8 cellular contexts compared by ENCODE assay signal in genomic region chr11:124669193-124669592, GRCh38. TPM values are rescaled to one million over a fixed set of nuclear protein-coding genes. Genes with fewer than 3 reads are reported as not detected.
DNase-seq lines count a peak whose midpoint lies in the region; ATAC-seq and TF ChIP-seq lines count a peak whose summit lies in the region.

No MANE protein-coding gene starts in this region.

- H3K4me2 ChIP-seq in PC-3 (ENCODE audit: low read length): no peak overlapping the region

- H3K27ac ChIP-seq in PC-3 (ENCODE audit: low read length): no peak overlapping the region

- no peaks in the 10 kb centered on the region for H4K20me1 ChIP-seq in PC-3 (ENCODE audit: low read length)

- H3K4me1 Mint-ChIP-seq in activated naive CD8-positive, alpha-beta T cell treated with anti-CD3 and anti-CD28 coated beads, Interleukin-2, amount 50 U/mL, for 24 hours: peaks cover 28% of the 10 kb centered on the region

- peaks cover 11% of the 10 kb centered on the region for H3K79me2 ChIP-seq in PC-3 (ENCODE audit: low read length)

- peak; percentile 59 for DNase-seq in BE2C
- peak; percentile 69 for DNase-seq in GM13977 (ENCODE audit: low spot score)
- DNase-seq in HT1080 (ENCODE audit: low read depth): peak; percentile 48
- DNase-seq in PC-3: peak; percentile 76
- DNase-seq in activated naive CD8-positive, alpha-beta T cell treated with anti-CD3 and anti-CD28 coated beads, Interleukin-2, amount 50 U/mL, for 24 hours: peak; percentile 43
- DNase-seq in iPS-NIHi11 (ENCODE audit: low spot score): peak; percentile 73
- DNase-seq in stimulated activated CD8-positive, alpha-beta memory T cell treated with anti-CD3 and anti-CD28 coated beads, Interleukin-4, amount 100 ng/mL, for 48 hours: peak; percentile 39

- CTCF ChIA-PET in PC-3 (lab: Charles Lee): interaction anchor here (0.6 to 3.0 kb wide), 13 partner anchors 24 to 207 kb away, joined by 3 to 23 read pairs (median 4); partner anchors contain the start of genes ESAM and NRGN

- peaks cover 5% of the 10 kb centered on the region for H3K27me3 ChIP-seq in BE2C
- H3K27me3 ChIP-seq in PC-3 (ENCODE audit: low read length): no peaks in the 10 kb centered on the region

- BruUV-seq in PC-3 (replicated peaks; lab: Mats Ljungman, UMichigan): no TSS peak

- H3K4me1 ChIP-seq in BE2C (no peaks in the 10 kb centered on the region), PC-3 (ENCODE audit: insufficient read depth, low read length) (peaks cover 8% of the 10 kb centered on the region)

- intact Hi-C loops in PC-3 (cut with micrococcal nuclease): loop anchor here (1.0 kb wide), 6 partner anchors 25 to 198 kb away; no protein-coding TSS in a partner anchor

- no peaks in the 10 kb centered on the region for H3F3A ChIP-seq in PC-3 (ENCODE audit: low read length, unreplicated experiment)

- H3K4me3 ChIP-seq in BE2C (ENCODE audit: low read depth, low read length) (no peak overlapping the region), PC-3 (ENCODE audit: low read length) (no peak overlapping the region)

- no peaks in the 10 kb centered on the region for H3K9me2 ChIP-seq in PC-3 (replicated peaks; ENCODE audit: low read length)

- H3K36me3 ChIP-seq in BE2C (no peaks in the 10 kb centered on the region), PC-3 (ENCODE audit: low read depth, low read length) (no peaks in the 10 kb centered on the region)

- H3K9me3 ChIP-seq in BE2C: no peaks in the 10 kb centered on the region
- H3K9me3 ChIP-seq in PC-3 (ENCODE audit: low read length): no peaks in the 10 kb centered on the region

- H3K9me3 Mint-ChIP-seq in activated naive CD8-positive, alpha-beta T cell treated with anti-CD3 and anti-CD28 coated beads, Interleukin-2, amount 50 U/mL, for 24 hours: no peaks in the 10 kb centered on the region

- no peak overlapping the region for H3K9ac ChIP-seq in PC-3 (ENCODE audit: low read length)

- ATAC-seq in PC-3 (peak; percentile 47), HG03045 (IDR thresholded peaks at IDR 0.05; ENCODE audit: unreplicated experiment) (no peak)
- ATAC-seq in activated naive CD8-positive, alpha-beta T cell treated with anti-CD3 and anti-CD28 coated beads, Interleukin-2, amount 50 U/mL, for 24 hours: no peak

- H3K27me3 Mint-ChIP-seq in activated naive CD8-positive, alpha-beta T cell treated with anti-CD3 and anti-CD28 coated beads, Interleukin-2, amount 50 U/mL, for 24 hours: peaks cover 2% of the 10 kb centered on the region

- in situ Hi-C loops in GM13977 (cut with MboI; ENCODE audit: low pct_unique_long_range_greater_than_20kb, low sequenced_read_pairs, unreplicated experiment): loop anchor here (25.0 kb wide), 1 partner anchor 168 kb away; no protein-coding TSS in a partner anchor

- H3K27ac Mint-ChIP-seq in activated naive CD8-positive, alpha-beta T cell treated with anti-CD3 and anti-CD28 coated beads, Interleukin-2, amount 50 U/mL, for 24 hours: no peak overlapping the region

- TF ChIP-seq CTCF in BE2C (IDR thresholded peaks at IDR 0.05; ENCODE audit: low read depth, low read length) (peak; percentile 63), GM13977 (IDR thresholded peaks at IDR 0.05; ENCODE audit: extremely low read depth, insufficient read depth, missing control alignments) (peak; percentile 78), PC-3 (conservative IDR thresholded peaks at IDR 0.05; ENCODE audit: low read depth, low read length) (peak; percentile 81)

- POLR2A ChIA-PET in PC-3 (lab: Charles Lee; ENCODE audit: unreplicated experiment): interaction anchor here (0.6 kb wide), 1 partner anchor 20 kb away, joined by 3 read pairs; no protein-coding TSS in a partner anchor

- no peak overlapping the region for H3K4me3 Mint-ChIP-seq in activated naive CD8-positive, alpha-beta T cell treated with anti-CD3 and anti-CD28 coated beads, Interleukin-2, amount 50 U/mL, for 24 hours

- H2AFZ ChIP-seq in PC-3 (ENCODE audit: low read length): no peak overlapping the region

- H3K36me3 Mint-ChIP-seq in activated naive CD8-positive, alpha-beta T cell treated with anti-CD3 and anti-CD28 coated beads, Interleukin-2, amount 50 U/mL, for 24 hours (ENCODE audit: low read depth): peaks cover 5% of the 10 kb centered on the region

RNA-seq across cellular contexts. Expression of gene SIAE, which starts 4.3 kb away (rescaled TPM):
- 5.0 TPM for polyA plus RNA-seq in BE2C (2012; ENCODE audit: insufficient read depth, insufficient read length, low read depth)
- total RNA-seq in HT1080 (2014; rRNA removed; shearing (Covaris generic)): 4.3 and 5.5 TPM in 2 replicates
- polyA plus RNA-seq in HT1080 (2015; cell fraction: cytosol; rRNA removed): 9.9 and 13.2 TPM in 2 replicates
- polyA plus RNA-seq in HT1080 (2015; cell fraction: nucleus; rRNA removed): 31.9 and 34.6 TPM in 2 replicates
- total RNA-seq in PC-3 (2014; rRNA removed): 12.8 and 17.6 TPM in 2 replicates

RNA-seq across cellular contexts. Expression of gene SPA17, which starts 4.5 kb away (rescaled TPM):
- polyA plus RNA-seq in BE2C (2012; ENCODE audit: insufficient read depth, insufficient read length, low read depth): 1.6 TPM
- total RNA-seq in HT1080 (2014; rRNA removed; shearing (Covaris generic)): 17.4 and 17.7 TPM in 2 replicates
- polyA plus RNA-seq in HT1080 (2015; cell fraction: cytosol; rRNA removed): 24.9 and 35.9 TPM in 2 replicates
- polyA plus RNA-seq in HT1080 (2015; cell fraction: nucleus; rRNA removed): 15.7 and 18.0 TPM in 2 replicates
- 14.0 and 16.5 TPM in 2 replicates for total RNA-seq in PC-3 (2014; rRNA removed)

RNA-seq across cellular contexts. Expression of gene TBRG1, which starts 46.5 kb away (rescaled TPM):
- polyA plus RNA-seq in BE2C (2012; ENCODE audit: insufficient read depth, insufficient read length, low read depth): 36.6 TPM
- total RNA-seq in HT1080 (2014; rRNA removed; shearing (Covaris generic)): 42.9 and 52.7 TPM in 2 replicates
- 34.5 and 36.4 TPM in 2 replicates for polyA plus RNA-seq in HT1080 (2015; cell fraction: cytosol; rRNA removed)
- polyA plus RNA-seq in HT1080 (2015; cell fraction: nucleus; rRNA removed): 54.0 and 65.7 TPM in 2 replicates
- total RNA-seq in PC-3 (2014; rRNA removed): 20.6 and 21.8 TPM in 2 replicates

RNA-seq across cellular contexts. Expression of gene PANX3, which starts 58.0 kb away (rescaled TPM):
- polyA plus RNA-seq in BE2C (2012; ENCODE audit: insufficient read depth, insufficient read length, low read depth): 0.26 TPM
- not detected in 2 replicates for total RNA-seq in HT1080 (2014; rRNA removed; shearing (Covaris generic))
- polyA plus RNA-seq in HT1080 (2015; cell fraction: cytosol; rRNA removed): not detected in 2 replicates
- polyA plus RNA-seq in HT1080 (2015; cell fraction: nucleus; rRNA removed): not detected in 2 replicates
- total RNA-seq in PC-3 (2014; rRNA removed): not detected in 2 replicates
